22 cellular contexts compared by ENCODE assay signal in the genomic region with DNA sequence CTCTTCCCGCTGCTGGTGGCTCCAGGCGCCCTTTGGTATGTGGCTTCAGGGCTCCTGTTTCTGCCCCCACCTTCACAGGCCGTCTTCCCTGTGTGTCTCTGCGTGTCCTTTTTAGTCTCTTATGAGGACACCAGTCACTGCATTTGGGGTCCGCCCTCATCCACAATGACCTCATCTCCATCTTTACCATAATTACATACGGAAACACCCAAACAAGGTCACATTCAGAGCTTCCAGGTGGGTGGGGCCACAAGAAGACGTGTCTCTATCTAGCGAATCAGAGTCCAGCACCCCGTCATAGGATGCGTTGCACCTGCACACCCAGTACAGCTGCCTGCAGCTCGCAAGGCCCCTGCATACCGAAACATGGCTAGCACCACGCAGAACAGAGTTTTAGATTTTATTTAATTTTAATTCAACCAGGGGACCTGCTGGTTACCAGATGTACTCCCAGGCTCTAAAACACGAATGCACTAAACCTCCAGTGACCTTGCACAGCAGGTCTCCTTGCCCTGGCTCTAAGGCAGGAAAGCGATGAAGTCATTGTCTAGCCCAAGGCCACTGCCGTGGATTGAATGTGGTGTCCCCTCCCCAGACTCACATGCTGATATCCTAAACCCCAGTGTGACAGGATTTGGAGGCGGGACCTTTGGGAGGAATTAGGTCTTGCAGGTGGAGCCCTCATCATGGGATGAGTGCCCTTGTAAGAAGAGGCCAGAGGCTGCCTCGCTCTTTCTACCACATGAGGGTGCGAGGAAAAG.
DNase-seq lines count a peak whose midpoint lies in the region; ATAC-seq, FAIRE-seq and TF ChIP-seq lines count a peak whose summit lies in the region.
"Had no signal": no experiment of that assay in that cellular context is flagged by ENCODE, and none has a peak within 500 bp of the region (broad histone marks: within the 10 kb centered on the region; RNA-seq: fewer than 3 reads in every experiment).

No MANE protein-coding gene starts in this region.

- FAIRE-seq in HTR-8/SVneo (lab: Jason Lieb, UNC): no peak

- H3K36me3 ChIP-seq in HEK293 (ENCODE audit: control insufficient read depth in 2 of 2, insufficient read depth in 1 of 2, low read length in 2 of 2): no peaks in the 10 kb centered on the region
- H3K36me3 ChIP-seq: left ventricle myocardium inferior, prostate gland, tibial artery had no signal

- no peak overlapping the region for H3K4me3 ChIP-seq in HEK293 (ENCODE audit: low read depth, low read length)
- H3K4me3 ChIP-seq: esophagus muscularis mucosa, left ventricle myocardium inferior, prostate gland, smooth muscle cell, tibial artery had no signal

- ATAC-seq in HG03159 (IDR thresholded peaks at IDR 0.05; ENCODE audit: unreplicated experiment) (no peak), GM18907 (IDR thresholded peaks at IDR 0.05; ENCODE audit: unreplicated experiment) (no peak), GM21737 (IDR thresholded peaks at IDR 0.05; ENCODE audit: unreplicated experiment) (no peak)
- ATAC-seq: activated T-cell treated with anti-CD3 and anti-CD28 coated beads, Interleukin-2, amount 50 U/mL, for 4 hours had no signal

- H3K9me3 ChIP-seq in HEK293 (ENCODE audit: control insufficient read depth, insufficient read depth, low read depth, low read length): no peaks in the 10 kb centered on the region
- H3K9me3 ChIP-seq: esophagus muscularis mucosa, left ventricle myocardium inferior, prostate gland, tibial artery had no signal

- H3K27ac ChIP-seq in 22Rv1 (0 out of 2 replicates have a peak overlapping the region, but pooled peaks have one; percentile 23), HEK293 (ENCODE audit: extremely low read depth, low read depth, low read length) (no peak overlapping the region)
- H3K27ac ChIP-seq: esophagus muscularis mucosa, left ventricle myocardium inferior, prostate gland, tibial artery had no signal

- CTCF ChIA-PET in HEK293 (lab: Yijun Ruan, JAX): interaction anchor here (0.7 kb wide), 1 partner anchor 193 kb away, joined by 3 read pairs; no protein-coding TSS in a partner anchor

- no peaks in the 10 kb centered on the region for H3K4me1 ChIP-seq in HEK293 (ENCODE audit: control insufficient read depth, insufficient read depth, low read length)
- H3K4me1 ChIP-seq: prostate gland, tibial artery had no signal

- POLR2A ChIA-PET in HEK293 (lab: Yijun Ruan, JAX): no interaction called here

- DNase-seq in SW480 (ENCODE audit: low spot score) (peak; percentile 54), islet precursor cell (peak; percentile 65), HTR-8/SVneo (ENCODE audit: insufficient read length, low spot score) (no peak)
- DNase-seq: activated CD4-positive, alpha-beta memory T cell treated with anti-CD3 and anti-CD28 coated beads, Interleukin-2, amount 10 ng/mL, durations not matched to agents 7 days and 5 days; activated naive CD4-positive, alpha-beta T cell treated with anti-CD3 and anti-CD28 coated beads, Interleukin-2, amount 10 ng/mL, durations not matched to agents 7 days and 5 days; activated T-cell treated with anti-CD3 and anti-CD28 coated beads, Interleukin-2, amount 50 U/mL, for 4 hours; DMS 273 treated with DMSO at 0.1 percent for 48 hours; effector CD4-positive, alpha-beta T cell; GF-D8; left ventricle myocardium inferior; NCI-H2171; NCI-H526 treated with DMSO at 0.1 percent for 48 hours; stimulated activated CD4-positive, alpha-beta T cell treated with anti-CD3 and anti-CD28 coated beads, Interleukin-4, amount 100 ng/mL, for 1 hour; tibial artery had no signal

- no peak for TF ChIP-seq CTCF in 22Rv1 (IDR thresholded peaks at IDR 0.05)
- TF ChIP-seq CTCF in HEK293 (tag by site-specific recombination; IDR thresholded peaks at IDR 0.05): no peak

TF ChIP-seq in HEK293, 187 proteins besides CTCF, POLR2A, EP300 and RAD21:
- TF ChIP-seq ZNF544 (tag by site-specific recombination; IDR thresholded peaks at IDR 0.05) (no peak), SP2 (tag by site-specific recombination; IDR thresholded peaks at IDR 0.05) (peak; percentile 28; the same call in 1 of the 2 replicates), PATZ1 (tag by site-specific recombination; IDR thresholded peaks at IDR 0.05) (0 out of 2 replicates have a peak, but pooled peaks have one; percentile 14), SP7 (tag by site-specific recombination; IDR thresholded peaks at IDR 0.05) (no peak), KLF1 (tag by site-specific recombination; IDR thresholded peaks at IDR 0.05) (0 out of 2 replicates have a peak, but pooled peaks have one; percentile 16), ATF2 (tag by site-specific recombination; IDR thresholded peaks at IDR 0.05; ENCODE audit: low read depth) (peak; percentile 28; the same call in 1 of the 2 replicates), ZIC2 (tag by site-specific recombination; IDR thresholded peaks at IDR 0.05) (0 out of 2 replicates have a peak, but pooled peaks have one; percentile 28), ELK4 (IDR thresholded peaks at IDR 0.05; ENCODE audit: borderline replicate concordance, low read depth, low read length) (peak; percentile 91), ZNF837 (tag by site-specific recombination; IDR thresholded peaks at IDR 0.05) (no peak)
TF ChIP-seq in HEK293: peak in this region for 6.
